ENCODE assay signal across 12 cellular contexts in genomic region chr11:114169321-114169749, GRCh38.
DNase-seq lines count a peak whose midpoint lies in the region.
"Had no signal": no experiment of that assay in that cellular context is flagged by ENCODE, and none has a peak within 500 bp of the region (broad histone marks: within the 10 kb centered on the region; RNA-seq: fewer than 3 reads in every experiment).

No MANE protein-coding gene starts in this region.

- DNase-seq in EL (peak; percentile 38), RPMI7951 (ENCODE audit: low read depth) (peak; percentile 76), substantia nigra (lab: John Stamatoyannopoulos, UW) (no peak), UCSD-AML1 (lab: John Stamatoyannopoulos, UW; ENCODE audit: unreplicated experiment) (no peak), H4 (ENCODE audit: low spot score) (no peak)
- DNase-seq in activated naive CD4-positive, alpha-beta T cell treated with Interleukin-2 at 50 U/mL for 16 hours = no peak
- DNase-seq: hypothalamus; NCI-H187 treated with DMSO at 0.1 percent for 48 hours; OCI-M1; stimulated activated CD4-positive, alpha-beta T cell treated with anti-CD3 and anti-CD28 coated beads, Interleukin-4, amount 100 ng/mL, for 1 hour; trophoblast cell had no signal

- H3K27ac ChIP-seq in layer of hippocampus (ENCODE audit: low read depth, low read length) (peak overlapping the region; percentile 99), substantia nigra (ENCODE audit: low read depth, low read length, poor library complexity, severe bottlenecking) (peak overlapping the region; percentile 99)

- H3K27me3 ChIP-seq in layer of hippocampus (ENCODE audit: control insufficient read depth, insufficient read depth, low read length) = no peaks in the 10 kb centered on the region

Comparison
In these comparisons a context has a peak if more than half of its experiments do, and no peak if none do; other contexts are left out.
1. DNase-seq: peak in EL (single experiment) and RPMI7951 (single experiment); none in substantia nigra (0 of 49), activated naive CD4-positive, alpha-beta T cell treated with Interleukin-2 at 50 U/mL for 16 hours (single experiment), UCSD-AML1 (single experiment) and H4 (single experiment).